Comparison of ENCODE assay signal across 6 cellular contexts in the genomic region with DNA sequence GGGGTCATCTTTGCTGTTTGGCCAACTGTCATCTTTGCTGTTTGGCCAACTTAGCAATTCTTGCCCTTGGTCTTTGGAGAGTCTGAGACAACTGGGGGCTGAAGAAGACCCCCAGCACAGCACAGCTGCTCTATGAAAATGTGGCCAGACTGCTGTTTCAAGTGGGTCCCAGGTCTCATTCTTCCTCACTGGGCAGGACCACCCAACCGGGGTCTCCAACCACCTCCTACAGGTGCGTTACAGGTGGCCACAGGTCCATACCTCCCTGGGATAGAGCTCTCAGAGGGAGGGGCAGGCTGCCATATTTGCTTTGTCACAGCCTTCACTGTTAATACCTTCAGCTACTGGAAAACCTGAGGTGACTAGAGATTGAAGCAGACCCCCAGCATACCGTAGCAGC.
"Had no signal": no experiment of that assay in that cellular context is flagged by ENCODE, and none has a peak within 500 bp of the region (broad histone marks: within the 10 kb centered on the region; RNA-seq: fewer than 3 reads in every experiment).

No MANE protein-coding gene starts in this region.

- H3K27ac ChIP-seq: HL-60 had no signal

- H3K4me3 Mint-ChIP-seq: IgD-negative memory B cell had no signal

- H3K27ac Mint-ChIP-seq: IgD-negative memory B cell had no signal

- H3K4me1 Mint-ChIP-seq: IgD-negative memory B cell had no signal

- DNase-seq: IMR-90, KBM-7 had no signal

- H3K4me3 ChIP-seq: K562 had no signal

- H3K36me3 Mint-ChIP-seq: IgD-negative memory B cell had no signal

- ATAC-seq: HepG2, K562 had no signal
